ENCODE assay signal across 33 cellular contexts in genomic region chr1:4165901-4166300, GRCh38.
"Had no signal": no experiment of that assay in that cellular context is flagged by ENCODE, and none has a peak within 500 bp of the region (broad histone marks: within the 10 kb centered on the region; RNA-seq: fewer than 3 reads in every experiment).

No MANE protein-coding gene starts in this region.

- H3K27ac Mint-ChIP-seq: activated B cell treated with CpG ODN at 0.5 μM for 24 hours; activated CD4-positive, alpha-beta memory T cell treated with anti-CD3 and anti-CD28 coated beads for 36 hours; activated CD4-positive, alpha-beta T cell treated with anti-CD3 and anti-CD28 coated beads, Interleukin-2, amount 10 ng/mL, durations not matched to agents 24 days and 14 days; activated CD8-positive, alpha-beta T cell treated with anti-CD3 and anti-CD28 coated beads for 36 hours; activated naive CD4-positive, alpha-beta T cell treated with anti-CD3 and anti-CD28 coated beads for 36 hours; activated naive CD4-positive, alpha-beta T cell treated with anti-CD3 and anti-CD28 coated beads, Interleukin-2, amount 50 U/mL, for 72 hours; activated naive CD8-positive, alpha-beta T cell treated with anti-CD3 and anti-CD28 coated beads for 36 hours; activated T-cell treated with anti-CD3 and anti-CD28 coated beads, Interleukin-2, amount 50 U/mL, for 72 hours; activated T-helper 1 cell treated with anti-CD3 and anti-CD28 coated beads, Interleukin-12 subunit alpha, Interleukin-12 subunit beta, Interleukin-2, Interleukin-4 antibody, amounts not matched to agents 30 ng/mL and 10 ng/mL and 1 ng/mL, durations not matched to agents 14 hours and 24 hours and 36 hours; activated T-helper 17 cell treated with anti-CD3 and anti-CD28 coated beads, Interleukin-2, amount 50 U/mL, for 72 hours; T-cell; T-helper 2 cell treated with Interferon-gamma antibody and Interleukin-4, amounts not matched to agents 5 μg/mL and 100 μg/mL, for 36 hours had no signal

- DNase-seq: activated B cell treated with CpG ODN at 0.5 μM for 24 hours; activated CD4-positive, alpha-beta memory T cell treated with anti-CD3 and anti-CD28 coated beads for 36 hours; activated CD4-positive, alpha-beta T cell treated with anti-CD3 and anti-CD28 coated beads for 4 hours; activated CD4-positive, alpha-beta T cell treated with anti-CD3 and anti-CD28 coated beads, Interleukin-2, amount 10 ng/mL, durations not matched to agents 24 days and 14 days; activated CD4-positive, alpha-beta T cell treated with anti-CD3 and anti-CD28 coated beads, Interleukin-2, amount 50 U/mL, for 1 hour; activated CD4-positive, alpha-beta T cell treated with anti-CD3 and anti-CD28 coated beads, Interleukin-2, amount 50 U/mL, for 4 hours; activated CD4-positive, CD25-positive, alpha-beta regulatory T cell treated with anti-CD3 and anti-CD28 coated beads, Interleukin-2, amount 50 U/mL, for 72 hours; activated CD8-positive, alpha-beta memory T cell treated with anti-CD3 and anti-CD28 coated beads, Interleukin-2, amount 50 U/mL, for 4 hours; activated CD8-positive, alpha-beta T cell treated with anti-CD3 and anti-CD28 coated beads for 36 hours; activated gamma-delta T cell treated with Interleukin-2 at 50 U/mL for 16 hours; activated naive CD4-positive, alpha-beta T cell; activated naive CD4-positive, alpha-beta T cell treated with anti-CD3 and anti-CD28 coated beads for 36 hours; activated naive CD4-positive, alpha-beta T cell treated with anti-CD3 and anti-CD28 coated beads, Interleukin-2, amount 50 U/mL, for 16 hours; activated naive CD8-positive, alpha-beta T cell treated with anti-CD3 and anti-CD28 coated beads for 36 hours; activated T-cell treated with anti-CD3 and anti-CD28 coated beads for 4 hours; activated T-cell treated with anti-CD3 and anti-CD28 coated beads, Interleukin-2, amount 50 U/mL, for 1 hour; activated T-cell treated with anti-CD3 and anti-CD28 coated beads, Interleukin-2, amount 50 U/mL, for 4 hours; activated T-cell treated with anti-CD3 and anti-CD28 coated beads, Interleukin-2, amount 50 U/mL, for 72 hours; adrenal gland; amniotic stem cell; aorta; cerebellar nuclear complex; T-cell; T-helper 2 cell; T-helper 9 cell had no signal

- H3K9me3 Mint-ChIP-seq: activated B cell treated with CpG ODN at 0.5 μM for 24 hours; activated CD4-positive, alpha-beta memory T cell treated with anti-CD3 and anti-CD28 coated beads for 36 hours; activated CD4-positive, alpha-beta T cell treated with anti-CD3 and anti-CD28 coated beads, Interleukin-2, amount 10 ng/mL, durations not matched to agents 24 days and 14 days; activated CD8-positive, alpha-beta T cell treated with anti-CD3 and anti-CD28 coated beads for 36 hours; activated naive CD4-positive, alpha-beta T cell treated with anti-CD3 and anti-CD28 coated beads for 36 hours; activated naive CD4-positive, alpha-beta T cell treated with anti-CD3 and anti-CD28 coated beads, Interleukin-2, amount 50 U/mL, for 72 hours; activated naive CD8-positive, alpha-beta T cell treated with anti-CD3 and anti-CD28 coated beads for 36 hours; activated T-cell treated with anti-CD3 and anti-CD28 coated beads, Interleukin-2, amount 50 U/mL, for 4 hours; activated T-cell treated with anti-CD3 and anti-CD28 coated beads, Interleukin-2, amount 50 U/mL, for 72 hours; activated T-helper 1 cell treated with anti-CD3 and anti-CD28 coated beads, Interleukin-12 subunit alpha, Interleukin-12 subunit beta, Interleukin-2, Interleukin-4 antibody, amounts not matched to agents 30 ng/mL and 10 ng/mL and 1 ng/mL, durations not matched to agents 14 hours and 24 hours and 36 hours; activated T-helper 17 cell treated with anti-CD3 and anti-CD28 coated beads, Interleukin-2, amount 50 U/mL, for 72 hours; central memory CD8-positive, alpha-beta T cell; T-cell; T-helper 2 cell treated with Interferon-gamma antibody and Interleukin-4, amounts not matched to agents 5 μg/mL and 100 μg/mL, for 36 hours had no signal

- H3K36me3 ChIP-seq: adrenal gland, cardiac muscle cell had no signal

- H3K4me1 ChIP-seq: adrenal gland had no signal

- H3K4me3 ChIP-seq: adrenal gland, cardiac muscle cell had no signal

- H3K4me1 Mint-ChIP-seq: activated B cell treated with CpG ODN at 0.5 μM for 24 hours; activated CD4-positive, alpha-beta T cell treated with anti-CD3 and anti-CD28 coated beads, Interleukin-2, amount 10 ng/mL, durations not matched to agents 24 days and 14 days; activated naive CD8-positive, alpha-beta T cell treated with anti-CD3 and anti-CD28 coated beads for 36 hours; activated T-helper 17 cell treated with anti-CD3 and anti-CD28 coated beads, Interleukin-2, amount 50 U/mL, for 72 hours; central memory CD8-positive, alpha-beta T cell; T-cell had no signal

- H3K27me3 ChIP-seq: adrenal gland, cardiac muscle cell had no signal

- H3K4me3 Mint-ChIP-seq: activated B cell treated with CpG ODN at 0.5 μM for 24 hours; activated CD4-positive, alpha-beta memory T cell treated with anti-CD3 and anti-CD28 coated beads for 36 hours; activated CD4-positive, alpha-beta T cell treated with anti-CD3 and anti-CD28 coated beads, Interleukin-2, amount 10 ng/mL, durations not matched to agents 24 days and 14 days; activated CD8-positive, alpha-beta T cell treated with anti-CD3 and anti-CD28 coated beads for 36 hours; activated naive CD4-positive, alpha-beta T cell treated with anti-CD3 and anti-CD28 coated beads for 36 hours; activated naive CD8-positive, alpha-beta T cell treated with anti-CD3 and anti-CD28 coated beads for 36 hours; activated T-cell treated with anti-CD3 and anti-CD28 coated beads, Interleukin-2, amount 50 U/mL, for 4 hours; activated T-cell treated with anti-CD3 and anti-CD28 coated beads, Interleukin-2, amount 50 U/mL, for 72 hours; activated T-helper 1 cell treated with anti-CD3 and anti-CD28 coated beads, Interleukin-12 subunit alpha, Interleukin-12 subunit beta, Interleukin-2, Interleukin-4 antibody, amounts not matched to agents 30 ng/mL and 10 ng/mL and 1 ng/mL, durations not matched to agents 14 hours and 24 hours and 36 hours; activated T-helper 17 cell treated with anti-CD3 and anti-CD28 coated beads, Interleukin-2, amount 50 U/mL, for 72 hours; central memory CD8-positive, alpha-beta T cell; T-cell; T-helper 2 cell treated with Interferon-gamma antibody and Interleukin-4, amounts not matched to agents 5 μg/mL and 100 μg/mL, for 36 hours had no signal

- H3K27me3 Mint-ChIP-seq: activated CD8-positive, alpha-beta T cell treated with anti-CD3 and anti-CD28 coated beads for 36 hours had no signal

- H3K36me3 Mint-ChIP-seq: activated CD4-positive, alpha-beta memory T cell treated with anti-CD3 and anti-CD28 coated beads for 36 hours; activated naive CD4-positive, alpha-beta T cell treated with anti-CD3 and anti-CD28 coated beads, Interleukin-2, amount 50 U/mL, for 72 hours; activated naive CD8-positive, alpha-beta T cell treated with anti-CD3 and anti-CD28 coated beads for 36 hours; brain; T-cell had no signal

- H3K27ac ChIP-seq: adrenal gland, cardiac muscle cell, VCaP had no signal

- H3K9me3 ChIP-seq: adrenal gland had no signal

- ATAC-seq: activated CD8-positive, alpha-beta T cell treated with anti-CD3 and anti-CD28 coated beads for 36 hours; activated naive CD4-positive, alpha-beta T cell treated with anti-CD3 and anti-CD28 coated beads, Interleukin-2, amount 50 U/mL, for 72 hours; activated T-cell treated with anti-CD3 and anti-CD28 coated beads, Interleukin-2, amount 50 U/mL, for 4 hours; activated T-cell treated with anti-CD3 and anti-CD28 coated beads, Interleukin-2, amount 50 U/mL, for 72 hours; activated T-helper 17 cell treated with anti-CD3 and anti-CD28 coated beads, Interleukin-2, amount 50 U/mL, for 72 hours; T-cell had no signal
